8 cellular contexts compared by ENCODE assay signal in the genomic region with DNA sequence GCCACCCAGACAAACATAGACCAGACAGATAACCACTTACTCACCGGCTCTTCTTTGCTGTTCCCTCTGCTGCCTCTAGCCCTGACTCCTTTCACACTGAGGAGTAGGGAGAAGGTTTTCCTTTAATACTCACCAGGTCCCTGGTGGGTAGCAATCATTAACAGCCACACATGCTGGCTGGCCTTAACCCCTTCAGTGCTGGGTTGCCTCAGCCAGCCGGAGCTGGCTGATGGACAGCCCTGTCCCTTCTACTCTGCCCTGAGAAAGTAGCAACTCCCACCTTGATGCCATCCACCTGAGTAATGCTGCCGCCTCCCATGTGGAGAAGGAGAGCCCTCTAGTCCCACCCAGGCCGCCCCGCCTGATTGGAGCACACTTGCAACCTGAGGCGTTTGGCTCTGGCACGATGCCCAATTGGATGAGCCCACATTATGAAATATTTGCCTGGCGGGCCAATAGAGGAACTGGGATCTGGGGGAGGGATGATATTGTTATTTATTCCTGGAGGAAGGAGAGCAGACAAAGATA.
DNase-seq lines count a peak whose midpoint lies in the region; ATAC-seq, FAIRE-seq and TF ChIP-seq lines count a peak whose summit lies in the region.

No MANE protein-coding gene starts in this region.

- H3K4me2 ChIP-seq in K562 (ENCODE audit: insufficient read depth, low read length), result no peak overlapping the region

- H3K4me3 ChIP-seq in LNCaP clone FGC (ENCODE audit: low read depth, low read length) (peak overlapping the region; percentile 31), K562 (no peak overlapping the region), vagina (no peak overlapping the region), ascending aorta (no peak overlapping the region)

- WGBS in K562 (ENCODE audit: insufficient coverage, low coverage, missing lambda C conversion rate), result 3% methylated on average over 8 of the region's 8 CpGs

- H3K27me3 ChIP-seq in K562 (ENCODE audit: control insufficient read depth in 2 of 2, insufficient read depth in 2 of 2, low read length in 2 of 2) (peaks cover 10 to 62% of the 10 kb centered on the region in 2 experiments; a peak in 4 of 5 replicates), vagina (no peaks in the 10 kb centered on the region), ascending aorta (no peaks in the 10 kb centered on the region)

- H4K20me1 ChIP-seq in K562 (replicated peaks; ENCODE audit: control insufficient read depth, insufficient read depth, low read length), result 0 out of 2 replicates have a peak, but pooled peaks cover 6% of the 10 kb centered on the region

- no peak for TF ChIP-seq RAD21 in K562 (CRISPR knock-in tag; conservative IDR thresholded peaks at IDR 0.05 in 1 of 2, IDR thresholded peaks at IDR 0.05 in 1 of 2)

- no peak overlapping the region for H3K27ac ChIP-seq in K562 (ENCODE audit: extremely low read depth, low read depth, low read length)
- peak overlapping the region; percentile 30 for H3K27ac ChIP-seq in vagina
- no peak overlapping the region for H3K27ac ChIP-seq in ascending aorta

- no peak overlapping the region for H3K9ac ChIP-seq in K562 (ENCODE audit: insufficient read depth in 1 of 2, low read depth in 2 of 2, low read length in 2 of 2)

- H3K79me2 ChIP-seq in K562 (ENCODE audit: control insufficient read depth, insufficient read depth, low read length), result no peaks in the 10 kb centered on the region

- peak; percentile 20 to 32 for DNase-seq in AML-193 (lab: John Stamatoyannopoulos, UW)
- peak; percentile 19 for DNase-seq in LNCaP clone FGC (ENCODE audit: low read depth)
- peak in 2 of 4 experiments; percentile 14 to 32 for DNase-seq in K562 (ENCODE audit: extremely low read depth in 1 of 4, low spot score in 3 of 4)
- peak; percentile 95 for DNase-seq in left kidney (ENCODE audit: low read depth, low spot score)
- no peak for DNase-seq in vagina (ENCODE audit: extremely low spot score in 2 of 2)
- DNase-seq in ascending aorta (ENCODE audit: low spot score in 2 of 2), result no peak
- no peak for DNase-seq in activated effector memory CD4-positive, alpha-beta T cell treated with anti-CD3 and anti-CD28 coated beads, Interleukin-2, amount 50 U/mL, for 16 hours

- no peak for TF ChIP-seq POLR2A in K562 (conservative IDR thresholded peaks at IDR 0.05)
- TF ChIP-seq POLR2A in vagina (IDR thresholded peaks at IDR 0.05), result no peak

- in situ Hi-C loops in K562 (cut with MboI), result no loop called here

- H3K9me1 ChIP-seq in K562 (ENCODE audit: control insufficient read depth, insufficient read depth, low read length), result no peaks in the 10 kb centered on the region

- POLR2A ChIA-PET in K562 (lab: Yijun Ruan, JAX), result interaction anchor here (0.6 to 1.2 kb wide), 2 partner anchors 11 to 243 kb away, joined by 3 to 4 read pairs; no protein-coding TSS in a partner anchor

- no TSS peak for BruUV-seq in K562 (replicated peaks; lab: Mats Ljungman, UMichigan)

- TF ChIP-seq CTCF in LNCaP clone FGC (IDR thresholded peaks at IDR 0.05; ENCODE audit: control insufficient read depth, extremely low read depth, insufficient read depth), result no peak
- no peak for TF ChIP-seq CTCF in K562 (IDR thresholded peaks at IDR 0.05 in 2 of 3, conservative IDR thresholded peaks at IDR 0.05 in 1 of 3; ENCODE audit: insufficient read depth in 2 of 3, low read depth in 1 of 3, low read length in 3 of 3)
- no peak for TF ChIP-seq CTCF in vagina (IDR thresholded peaks at IDR 0.05)
- TF ChIP-seq CTCF in ascending aorta (IDR thresholded peaks at IDR 0.05), result no peak

- H2AFZ ChIP-seq in K562 (ENCODE audit: low read depth, low read length), result no peak overlapping the region

- CTCF ChIA-PET in K562 (lab: Yijun Ruan, JAX; ENCODE audit: low intra/inter-chr PET ratio), result no interaction called here

- ATAC-seq in K562 (peak; percentile 51), HG03159 (IDR thresholded peaks at IDR 0.05; ENCODE audit: unreplicated experiment) (no peak)

- no peak for TF ChIP-seq EP300 in K562 (IDR thresholded peaks at IDR 0.05; ENCODE audit: low read length)

- FAIRE-seq in K562 (lab: Jason Lieb, UNC), result no peak

- peaks cover 0 to 12% of the 10 kb centered on the region in 2 experiments; a peak in 3 of 5 replicates for H3K4me1 ChIP-seq in K562 (replicated peaks in 1 of 2; ENCODE audit: control insufficient read depth in 2 of 2, insufficient read depth in 2 of 2, low read length in 2 of 2)
- peaks cover 39% of the 10 kb centered on the region for H3K4me1 ChIP-seq in vagina
- no peaks in the 10 kb centered on the region for H3K4me1 ChIP-seq in ascending aorta

- H3K9me3 ChIP-seq in K562 (replicated peaks; ENCODE audit: control insufficient read depth, insufficient read depth, low read depth, low read length), result no peaks in the 10 kb centered on the region
- no peaks in the 10 kb centered on the region for H3K9me3 ChIP-seq in vagina
- no peaks in the 10 kb centered on the region for H3K9me3 ChIP-seq in ascending aorta

- no peaks in the 10 kb centered on the region for H3K36me3 ChIP-seq in K562 (ENCODE audit: control insufficient read depth, insufficient read depth, low read length)
- no peaks in the 10 kb centered on the region for H3K36me3 ChIP-seq in vagina
- H3K36me3 ChIP-seq in ascending aorta, result no peaks in the 10 kb centered on the region

- intact Hi-C loops in K562 (cut with micrococcal nuclease), result no loop called here
- intact Hi-C loops in vagina (cut with DNase I), result no loop called here
- intact Hi-C loops in ascending aorta (cut with DNase I), result no loop called here

TF ChIP-seq in K562, 482 proteins besides CTCF, POLR2A, EP300 and RAD21:
- peak; percentile 56; the same call in 1 of the 2 replicates for TF ChIP-seq CEBPG (CRISPR knock-in tag; IDR thresholded peaks at IDR 0.05)
- peak in 1 of 2 experiments; percentile 50; a peak in 1 of 4 replicates for TF ChIP-seq CEBPG (tag; conservative IDR thresholded peaks at IDR 0.05 in 1 of 2, IDR thresholded peaks at IDR 0.05 in 1 of 2)
- TF ChIP-seq ELF1 (tag; IDR thresholded peaks at IDR 0.05), result no peak
- peak; percentile 19 for TF ChIP-seq NFYB (IDR thresholded peaks at IDR 0.05; ENCODE audit: extremely low read depth, insufficient read length)
- TF ChIP-seq SPI1 (IDR thresholded peaks at IDR 0.05; ENCODE audit: borderline replicate concordance, low read depth, low read length), result peak; percentile 38; the same call in 1 of the 2 replicates
- TF ChIP-seq WHSC1 (IDR thresholded peaks at IDR 0.05; ENCODE audit: low read length), result no peak
- TF ChIP-seq NFIC (IDR thresholded peaks at IDR 0.05), result peak; percentile 82
- TF ChIP-seq PTTG1 (tag; IDR thresholded peaks at IDR 0.05; ENCODE audit: low read depth), result no peak
- TF ChIP-seq, protein P1, sequence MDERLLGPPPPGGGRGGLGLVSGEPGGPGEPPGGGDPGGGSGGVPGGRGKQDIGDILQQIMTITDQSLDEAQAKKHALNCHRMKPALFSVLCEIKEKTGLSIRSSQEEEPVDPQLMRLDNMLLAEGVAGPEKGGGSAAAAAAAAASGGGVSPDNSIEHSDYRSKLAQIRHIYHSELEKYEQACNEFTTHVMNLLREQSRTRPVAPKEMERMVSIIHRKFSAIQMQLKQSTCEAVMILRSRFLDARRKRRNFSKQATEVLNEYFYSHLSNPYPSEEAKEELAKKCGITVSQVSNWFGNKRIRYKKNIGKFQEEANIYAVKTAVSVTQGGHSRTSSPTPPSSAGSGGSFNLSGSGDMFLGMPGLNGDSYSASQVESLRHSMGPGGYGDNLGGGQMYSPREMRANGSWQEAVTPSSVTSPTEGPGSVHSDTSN (CRISPR knock-in tag; IDR thresholded peaks at IDR 0.05; ENCODE audit: low read depth), result no peak
- TF ChIP-seq, protein P1 (tag; conservative IDR thresholded peaks at IDR 0.05; ENCODE audit: low read depth), result peak; percentile 51
- peak; percentile 61 for TF ChIP-seq MECOM (CRISPR knock-in tag; IDR thresholded peaks at IDR 0.05)
- 0 out of 2 replicates have a peak, but pooled peaks have one; percentile 6 for TF ChIP-seq VEZF1 (CRISPR knock-in tag; IDR thresholded peaks at IDR 0.05)
- TF ChIP-seq, protein P2, sequence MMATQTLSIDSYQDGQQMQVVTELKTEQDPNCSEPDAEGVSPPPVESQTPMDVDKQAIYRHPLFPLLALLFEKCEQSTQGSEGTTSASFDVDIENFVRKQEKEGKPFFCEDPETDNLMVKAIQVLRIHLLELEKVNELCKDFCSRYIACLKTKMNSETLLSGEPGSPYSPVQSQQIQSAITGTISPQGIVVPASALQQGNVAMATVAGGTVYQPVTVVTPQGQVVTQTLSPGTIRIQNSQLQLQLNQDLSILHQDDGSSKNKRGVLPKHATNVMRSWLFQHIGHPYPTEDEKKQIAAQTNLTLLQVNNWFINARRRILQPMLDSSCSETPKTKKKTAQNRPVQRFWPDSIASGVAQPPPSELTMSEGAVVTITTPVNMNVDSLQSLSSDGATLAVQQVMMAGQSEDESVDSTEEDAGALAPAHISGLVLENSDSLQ (IDR thresholded peaks at IDR 0.05), result peak; percentile 87
- TF ChIP-seq NFIX (CRISPR knock-in tag; IDR thresholded peaks at IDR 0.05; ENCODE audit: low read depth), result 0 out of 2 replicates have a peak, but pooled peaks have one; percentile 24
- TF ChIP-seq ATF1 (CRISPR knock-in tag; IDR thresholded peaks at IDR 0.05), result no peak
- TF ChIP-seq ATF1 (tag; IDR thresholded peaks at IDR 0.05), result no peak
TF ChIP-seq in K562: peak in this region for 9.

Comparison
In these comparisons a context has a peak if more than half of its experiments do, and no peak if none do; other contexts are left out.
1. DNase-seq: peak in AML-193 (2 of 2), LNCaP clone FGC (single experiment) and left kidney (single experiment); none in vagina (0 of 2), ascending aorta (0 of 2) and activated effector memory CD4-positive, alpha-beta T cell treated with anti-CD3 and anti-CD28 coated beads, Interleukin-2, amount 50 U/mL, for 16 hours (single experiment).